In genomic region chr22:37179622-37180420, GRCh38 we compare ENCODE assay signal across 29 cellular contexts. TPM values are rescaled to one million over a fixed set of nuclear protein-coding genes. Genes with fewer than 3 reads are reported as not detected.
A peak's percentile ranks its signal among the peaks of the same experiment; 100 is the strongest.
DNase-seq lines count a peak whose midpoint lies in the region; ATAC-seq and TF ChIP-seq lines count a peak whose summit lies in the region.
"Had no signal": no experiment of that assay in that cellular context is flagged by ENCODE, and none has a peak within 500 bp of the region (broad histone marks: within the 10 kb centered on the region; RNA-seq: fewer than 3 reads in every experiment).

No MANE protein-coding gene starts in this region.

- CTCF ChIA-PET in mammary epithelial cell (lab: Charles Lee; ENCODE audit: low non-redundant PET), result no interaction called here

- no peak overlapping the region for H3K18ac ChIP-seq in trophoblast cell (ENCODE audit: low read length)

- TF ChIP-seq CTCF in heart right ventricle (IDR thresholded peaks at IDR 0.05) (no peak), mammary epithelial cell (conservative IDR thresholded peaks at IDR 0.05 in 1 of 2, IDR thresholded peaks at IDR 0.05 in 1 of 2; ENCODE audit: extremely low read depth in 1 of 2, insufficient read depth in 1 of 2, low read depth in 1 of 2, low read length in 2 of 2) (no peak), esophagus muscularis mucosa (IDR thresholded peaks at IDR 0.05) (no peak)

- DNase-seq in Right ventricle myocardium inferior (ENCODE audit: missing footprints) (peak; percentile 46), heart right ventricle (no peak), left colon (peak; percentile 78 to 84), trophoblast cell (peak; percentile 95), aorta (peak; percentile 43 to 59), mammary epithelial cell (no peak), T1000 (lab: John Stamatoyannopoulos, UW) (no peak), esophagus muscularis mucosa (ENCODE audit: extremely low spot score) (no peak)
- DNase-seq: activated CD8-positive, alpha-beta memory T cell treated with anti-CD3 and anti-CD28 coated beads for 24 hours; activated naive CD4-positive, alpha-beta T cell treated with anti-CD3 and anti-CD28 coated beads, Interleukin-2, amount 10 ng/mL, durations not matched to agents 7 days and 5 days; activated T-cell treated with anti-CD3 and anti-CD28 coated beads, Interleukin-2, amount 50 U/mL, for 24 hours; central memory CD4-positive, alpha-beta T cell; COR-L47; NCI-H2081; NCI-H82; SIG-M5; stimulated activated CD4-positive, alpha-beta T cell treated with anti-CD3 and anti-CD28 coated beads, Interleukin-2, amount 100 ng/mL, for 24 hours; testis had no signal

- in situ Hi-C loops in mammary epithelial cell (cut with MboI; ENCODE audit: low sequenced_read_pairs in 2 of 2), result no loop called here

- H3K79me2 ChIP-seq in trophoblast cell (ENCODE audit: control insufficient read depth, insufficient read depth, low read length, poor library complexity) (no peaks in the 10 kb centered on the region), mammary epithelial cell (ENCODE audit: insufficient read depth, low read length) (no peaks in the 10 kb centered on the region)

- H3K27me3 ChIP-seq in heart right ventricle, result no peaks in the 10 kb centered on the region
- H3K27me3 ChIP-seq in trophoblast cell (ENCODE audit: insufficient read depth, low read length), result no peaks in the 10 kb centered on the region
- H3K27me3 ChIP-seq in aorta (ENCODE audit: control insufficient read depth in 1 of 2, insufficient read depth in 2 of 2, low read length in 1 of 2), result no peaks in the 10 kb centered on the region
- peaks cover 6% of the 10 kb centered on the region for H3K27me3 ChIP-seq in mammary epithelial cell (ENCODE audit: insufficient read depth, low read length)
- H3K27me3 ChIP-seq in esophagus muscularis mucosa, result no peaks in the 10 kb centered on the region
- H3K27me3 ChIP-seq: testis had no signal

- BruUV-seq in mammary epithelial cell (replicated peaks; lab: Mats Ljungman, UMichigan), result no TSS peak

- H4K12ac ChIP-seq in trophoblast cell (ENCODE audit: low read depth, low read length), result no peak overlapping the region

- no peak overlapping the region for H4K8ac ChIP-seq in trophoblast cell (ENCODE audit: low read depth, low read length)

- H3K79me1 ChIP-seq in trophoblast cell (ENCODE audit: low read length), result peaks cover 22% of the 10 kb centered on the region

- H3K4me1 ChIP-seq in heart right ventricle (peaks cover 32 to 59% (median 50%) of the 10 kb centered on the region in 9 donors), trophoblast cell (ENCODE audit: control insufficient read depth in 1 of 2, insufficient read depth in 2 of 2, low read length in 2 of 2) (peaks cover 35 to 36% of the 10 kb centered on the region in 2 experiments), aorta (ENCODE audit: control insufficient read depth in 1 of 2, insufficient read depth in 2 of 2, low read length in 2 of 2) (no peaks in the 10 kb centered on the region), mammary epithelial cell (ENCODE audit: insufficient read depth, low read length) (peaks cover 7% of the 10 kb centered on the region), esophagus muscularis mucosa (peaks cover 37 to 39% (median 38%) of the 10 kb centered on the region in 4 donors)

- TF ChIP-seq POLR2A in esophagus muscularis mucosa (IDR thresholded peaks at IDR 0.05; ENCODE audit: low read depth), result no peak

- no peak overlapping the region for H3K14ac ChIP-seq in trophoblast cell (ENCODE audit: low read length)

- TF ChIP-seq EP300 in esophagus muscularis mucosa (IDR thresholded peaks at IDR 0.05), result no peak

- no peak for ATAC-seq in Right ventricle myocardium inferior
- no peak for ATAC-seq in heart right ventricle
- peak; percentile 67 for ATAC-seq in left colon
- ATAC-seq in aorta (ENCODE audit: low FRiP score), result no peak
- ATAC-seq: esophagus mucosa; natural killer cell treated with Interleukin-12 subunit alpha and Interleukin-12 subunit beta and Interleukin-15 and Interleukin-18, amount 100 ng/mL, for 72 hours; stimulated activated effector memory CD8-positive, alpha-beta T cell treated with anti-CD3 and anti-CD28 coated beads, Interleukin-12 subunit alpha, Interleukin-12 subunit beta, amount 100 ng/mL, for 72 hours had no signal

- H3K36me3 ChIP-seq in heart right ventricle (peaks cover 0 to 11% (median 0%) of the 10 kb centered on the region in 9 donors), trophoblast cell (ENCODE audit: control insufficient read depth in 1 of 2, insufficient read depth in 2 of 2, low read length in 2 of 2) (peaks cover 22 to 31% of the 10 kb centered on the region in 2 experiments), aorta (ENCODE audit: control insufficient read depth in 1 of 2, insufficient read depth in 2 of 2, low read length in 1 of 2) (no peaks in the 10 kb centered on the region), mammary epithelial cell (ENCODE audit: insufficient read depth, low read length) (no peaks in the 10 kb centered on the region), esophagus muscularis mucosa (peaks cover 0 to 6% (median 2%) of the 10 kb centered on the region in 4 donors)
- H3K36me3 ChIP-seq: prostate gland had no signal

- no peak overlapping the region for H3K4me2 ChIP-seq in trophoblast cell (ENCODE audit: low read length)
- no peak overlapping the region for H3K4me2 ChIP-seq in mammary epithelial cell (ENCODE audit: insufficient read depth, low read depth, low read length)

- no peak overlapping the region for H2AK5ac ChIP-seq in trophoblast cell (ENCODE audit: low read length)

- H4K91ac ChIP-seq in trophoblast cell (ENCODE audit: low read depth, low read length), result no peak overlapping the region

- H2BK12ac ChIP-seq in trophoblast cell (ENCODE audit: low read length), result peak overlapping the region; percentile 7

- H3K9ac ChIP-seq in trophoblast cell (ENCODE audit: low read length) (no peak overlapping the region), mammary epithelial cell (ENCODE audit: insufficient read depth, low read length) (no peak overlapping the region)

- no peak overlapping the region for H2BK120ac ChIP-seq in trophoblast cell (ENCODE audit: insufficient read depth, low read length, poor library complexity)

- H3K4ac ChIP-seq in trophoblast cell (ENCODE audit: low read depth, low read length), result no peak overlapping the region

- H3K4me3 ChIP-seq in heart right ventricle (no peak overlapping the region), trophoblast cell (ENCODE audit: low read depth, low read length) (no peak overlapping the region), aorta (ENCODE audit: low read length in 2 of 2) (no peak overlapping the region), mammary epithelial cell (replicated peaks in 1 of 3; ENCODE audit: insufficient read depth in 1 of 3, low read depth in 2 of 3, low read length in 3 of 3) (no peak overlapping the region), esophagus muscularis mucosa (no peak overlapping the region)
- H3K4me3 ChIP-seq: prostate gland, testis had no signal

- dilution Hi-C loops in mammary epithelial cell (cut with HindIII; ENCODE audit: low sequenced_read_pairs), result loop anchor here (5.0 to 10.0 kb wide), 5 partner anchors 32 to 125 kb away; partner anchors contain the start of genes KCTD17 and SSTR3

- no peak overlapping the region for H3K23ac ChIP-seq in trophoblast cell (ENCODE audit: low read length)

- H4K20me1 ChIP-seq in mammary epithelial cell (ENCODE audit: insufficient read depth, low read length), result no peaks in the 10 kb centered on the region

- no peak overlapping the region for H3K27ac ChIP-seq in heart right ventricle
- no peak overlapping the region for H3K27ac ChIP-seq in trophoblast cell (ENCODE audit: low read depth, low read length)
- H3K27ac ChIP-seq in aorta (ENCODE audit: low read depth in 1 of 2, low read length in 2 of 2), result no peak overlapping the region
- H3K27ac ChIP-seq in mammary epithelial cell (ENCODE audit: insufficient read depth, low read depth, low read length), result no peak overlapping the region
- H3K27ac ChIP-seq in esophagus muscularis mucosa (replicated peaks in 1 of 4), result peak overlapping the region in 1 of 4 donors; percentile 54

- no peak overlapping the region for H2BK5ac ChIP-seq in trophoblast cell (ENCODE audit: low read depth, low read length, poor library complexity)

- intact Hi-C loops in Right ventricle myocardium inferior (cut with DNase I) (no loop called here), heart right ventricle (cut with DNase I) (no loop called here), left colon (cut with DNase I, micrococcal nuclease) (no loop called here), aorta (cut with DNase I) (no loop called here), mammary epithelial cell (cut with micrococcal nuclease) (no loop called here), esophagus muscularis mucosa (cut with DNase I) (no loop called here)

- H3K9me3 ChIP-seq in heart right ventricle (no peaks in the 10 kb centered on the region), trophoblast cell (ENCODE audit: insufficient read depth, low read depth, low read length) (no peaks in the 10 kb centered on the region), aorta (ENCODE audit: control insufficient read depth, low read length) (no peaks in the 10 kb centered on the region), mammary epithelial cell (replicated peaks; ENCODE audit: insufficient read depth, low read length) (no peaks in the 10 kb centered on the region), esophagus muscularis mucosa (no peaks in the 10 kb centered on the region)
- H3K9me3 ChIP-seq: prostate gland, testis had no signal

- 87 to 91% methylated on average over 31 of the region's 31 CpGs for WGBS in heart right ventricle, 2 donors
- WGBS in trophoblast cell (ENCODE audit: extremely low coverage, insufficient coverage, insufficient read length), result no CpG with 5 or more reads among the region's 31 CpGs
- 90 to 96% methylated on average over 31 of the region's 31 CpGs for WGBS in aorta, 2 donors
- WGBS in mammary epithelial cell (ENCODE audit: low coverage, missing lambda C conversion rate), result 96% methylated on average over 29 of the region's 31 CpGs
- WGBS in esophagus muscularis mucosa, result 92% methylated on average over 29 of the region's 31 CpGs

- H2AFZ ChIP-seq in trophoblast cell (ENCODE audit: insufficient read depth, low read length, poor library complexity) (no peak overlapping the region), mammary epithelial cell (ENCODE audit: low read depth, low read length) (no peak overlapping the region)

RNA-seq across cellular contexts. Expression of gene C1QTNF6, which starts 8.2 kb away (rescaled TPM):
- total RNA-seq in Right ventricle myocardium inferior (1.6 TPM), heart right ventricle (1 to 10 TPM in 8 of 10 donors, under 1 TPM in 2; 0.51 to 6.4 (median 1.4) TPM), left colon (10 to 100 TPM in 1 of 2 donors, 1 to 10 TPM in 1; 9.9 to 14.2 TPM), aorta (1 to 10 TPM; 2.4 to 7.0 TPM), mammary epithelial cell (1 to 10 TPM; 3.3 to 3.7 TPM), esophagus muscularis mucosa (1 to 10 TPM in 3 of 4 donors, under 1 TPM in 1; 0.83 to 2.9 (median 1.3) TPM)
- polyA plus RNA-seq in heart right ventricle (1 to 10 TPM; 2.9 to 4.1 TPM), aorta (10 to 100 TPM in 1 of 2 donors, 1 to 10 TPM in 1; 3.1 to 11.9 TPM), mammary epithelial cell (3.1 TPM)
- polyA plus RNA-seq in trophoblast cell (2013), result 64.9 and 67.2 TPM in 2 replicates
- 4.7 TPM for polyA minus RNA-seq in mammary epithelial cell

RNA-seq across cellular contexts. Expression of gene IL2RB, which starts 30.1 kb away (rescaled TPM):
- 1.3 TPM for total RNA-seq in Right ventricle myocardium inferior
- total RNA-seq in heart right ventricle, result 10 to 100 TPM in 1 of 10 donors, 1 to 10 TPM in 3, under 1 TPM in 6; 0.19 to 10.3 (median 0.75) TPM
- under 1 TPM; 0.16 to 0.22 TPM for polyA plus RNA-seq in heart right ventricle
- total RNA-seq in left colon, result 1 to 10 TPM; 2.9 to 7.0 TPM
- polyA plus RNA-seq in trophoblast cell (2013), result 6.6 and 6.7 TPM in 2 replicates
- 1 to 10 TPM; 2.0 to 4.5 TPM for total RNA-seq in aorta
- polyA plus RNA-seq in aorta, result 1 to 10 TPM in 1 of 2 donors, under 1 TPM in 1; 0.23 to 1.3 TPM
- under 1 TPM; 0.40 to 0.50 TPM for total RNA-seq in mammary epithelial cell
- 0.05 TPM for polyA plus RNA-seq in mammary epithelial cell
- polyA minus RNA-seq in mammary epithelial cell, result not detected
- 1 to 10 TPM in 2 of 4 donors, under 1 TPM in 2; 0.19 to 2.9 (median 1.5) TPM for total RNA-seq in esophagus muscularis mucosa
- total RNA-seq: A172, Daoy, OCI-LY7 had no signal

RNA-seq across cellular contexts. Expression of gene SSTR3, which starts 32.5 kb away (rescaled TPM):
- total RNA-seq in Right ventricle myocardium inferior, result not detected
- total RNA-seq in heart right ventricle, result not detected
- polyA plus RNA-seq in heart right ventricle, result not detected
- under 1 TPM in 1 of 2 donors, not detected in 1; 0.17 TPM for total RNA-seq in left colon
- not detected in 2 replicates for polyA plus RNA-seq in trophoblast cell (2013)
- total RNA-seq in aorta, result not detected
- not detected for polyA plus RNA-seq in aorta
- total RNA-seq in mammary epithelial cell, result not detected
- not detected for polyA plus RNA-seq in mammary epithelial cell
- polyA minus RNA-seq in mammary epithelial cell, result not detected
- not detected for total RNA-seq in esophagus muscularis mucosa
- total RNA-seq: A172, astrocyte, Daoy, esophagus mucosa, kidney epithelial cell, M059J, skeletal muscle tissue had no signal

Comparison
In these comparisons a context has a peak if more than half of its experiments do, and no peak if none do; other contexts are left out.
1. DNase-seq: peak in Right ventricle myocardium inferior (single experiment), left colon (2 of 2), trophoblast cell (2 of 2) and aorta (2 of 2); none in heart right ventricle (0 of 2), mammary epithelial cell (single experiment), T1000 (single experiment) and esophagus muscularis mucosa (single experiment).